ENCODE assay signal across 28 cellular contexts in the genomic region with DNA sequence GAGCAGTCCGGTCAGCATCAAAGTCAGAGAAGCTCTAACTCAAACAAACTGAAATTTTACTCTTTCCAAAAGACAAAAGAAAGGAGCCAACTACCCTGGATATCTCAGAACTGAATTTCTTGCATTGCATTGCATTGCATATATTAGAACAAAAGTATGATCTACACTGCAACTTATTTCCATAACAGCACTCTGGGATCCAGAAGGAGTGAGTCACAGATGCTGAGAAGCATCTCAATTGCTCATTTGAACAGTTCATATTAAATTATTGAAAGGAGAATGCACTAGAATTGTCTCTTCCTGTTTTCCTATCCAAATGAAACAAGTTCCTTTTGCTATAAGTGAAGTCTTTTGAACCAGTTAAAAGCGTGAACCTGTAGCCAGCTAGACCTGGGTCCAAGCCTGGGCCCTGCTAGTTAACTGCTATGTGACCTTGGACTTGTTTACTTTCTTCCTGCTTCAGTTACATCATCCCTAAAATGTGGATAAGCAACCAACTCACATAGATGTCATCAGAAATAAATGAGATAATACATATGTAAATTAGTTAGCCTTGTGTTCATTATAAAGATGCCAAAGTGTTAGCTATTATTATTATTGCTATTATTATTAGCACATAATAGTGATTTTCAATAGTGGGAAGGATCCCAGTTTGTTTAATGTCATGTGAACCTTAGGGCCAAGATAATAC.
DNase-seq lines count a peak whose midpoint lies in the region; ATAC-seq and TF ChIP-seq lines count a peak whose summit lies in the region.
"Had no signal": no experiment of that assay in that cellular context is flagged by ENCODE, and none has a peak within 500 bp of the region (broad histone marks: within the 10 kb centered on the region; RNA-seq: fewer than 3 reads in every experiment).

No MANE protein-coding gene starts in this region.

- TF ChIP-seq CTCF in choroid plexus epithelial cell (conservative IDR thresholded peaks at IDR 0.05; ENCODE audit: low read depth, low read length) (no peak), right atrium auricular region (IDR thresholded peaks at IDR 0.05) (no peak)

- H3K4me3 ChIP-seq in choroid plexus epithelial cell (ENCODE audit: low read depth, low read length) (no peak overlapping the region), right atrium auricular region (no peak overlapping the region)
- H3K4me3 ChIP-seq: SJCRH30, spleen, uterus had no signal

- H3K27ac Mint-ChIP-seq in immature natural killer cell: no peak overlapping the region
- H3K27ac Mint-ChIP-seq: activated CD4-positive, alpha-beta memory T cell treated with anti-CD3 and anti-CD28 coated beads for 36 hours; activated naive CD8-positive, alpha-beta T cell treated with anti-CD3 and anti-CD28 coated beads, Interleukin-2, amount 50 U/mL, for 24 hours; B cell; CD4-positive, alpha-beta memory T cell; H9; mesothelial cell of epicardium; stimulated activated naive CD8-positive, alpha-beta T cell treated with anti-CD3 and anti-CD28 coated beads, Interleukin-15, Interleukin-2, amounts not matched to agents 100 ng/mL and 50 ng/mL, for 24 hours; T-cell had no signal

- H3K9me3 Mint-ChIP-seq in immature natural killer cell: peaks cover 0 to 3% (median 0%) of the 10 kb centered on the region in 6 donors
- H3K9me3 Mint-ChIP-seq: activated CD4-positive, alpha-beta memory T cell treated with anti-CD3 and anti-CD28 coated beads for 36 hours; activated naive CD8-positive, alpha-beta T cell treated with anti-CD3 and anti-CD28 coated beads, Interleukin-2, amount 50 U/mL, for 24 hours; H9; mesothelial cell of epicardium; stimulated activated naive CD8-positive, alpha-beta T cell treated with anti-CD3 and anti-CD28 coated beads, Interleukin-15, Interleukin-2, amounts not matched to agents 100 ng/mL and 50 ng/mL, for 24 hours; T-cell had no signal

- no peaks in the 10 kb centered on the region for H3K4me1 ChIP-seq in right atrium auricular region
- H3K4me1 ChIP-seq: spleen, uterus had no signal

- H3K27me3 ChIP-seq in right atrium auricular region: no peaks in the 10 kb centered on the region
- H3K27me3 ChIP-seq: SJCRH30, spleen, uterus had no signal

- H3K36me3 Mint-ChIP-seq in immature natural killer cell: no peaks in the 10 kb centered on the region
- H3K36me3 Mint-ChIP-seq: activated CD4-positive, alpha-beta memory T cell treated with anti-CD3 and anti-CD28 coated beads for 36 hours; CD4-positive, alpha-beta memory T cell; mesothelial cell of epicardium; T-cell had no signal

- no peaks in the 10 kb centered on the region for H3K9me3 ChIP-seq in right atrium auricular region
- H3K9me3 ChIP-seq: SJCRH30, spleen, uterus had no signal

- peaks cover 0 to 2% (median 0%) of the 10 kb centered on the region in 3 donors for H3K27me3 Mint-ChIP-seq in immature natural killer cell (ENCODE audit: low read depth in 3 of 3)
- H3K27me3 Mint-ChIP-seq: B cell; brain; stimulated activated naive CD8-positive, alpha-beta T cell treated with anti-CD3 and anti-CD28 coated beads, Interleukin-15, Interleukin-2, amounts not matched to agents 100 ng/mL and 50 ng/mL, for 24 hours had no signal

- DNase-seq in AG20443 (ENCODE audit: low spot score): peak; percentile 40
- DNase-seq in LHCN-M2 (ENCODE audit: low read depth): peak; percentile 22
- peak; percentile 26 for DNase-seq in choroid plexus epithelial cell (ENCODE audit: low read depth)
- DNase-seq in iris pigment epithelial cell (ENCODE audit: low read depth): peak; percentile 30
- no peak for DNase-seq in right atrium auricular region (ENCODE audit: low spot score)
- no peak for DNase-seq in immature natural killer cell
- no peak for DNase-seq in KBM-7
- DNase-seq: activated CD4-positive, alpha-beta memory T cell treated with anti-CD3 and anti-CD28 coated beads for 36 hours; activated CD4-positive, CD25-positive, alpha-beta regulatory T cell treated with anti-CD3 and anti-CD28 coated beads, Interleukin-2, amount 50 U/mL, for 72 hours; activated naive CD4-positive, alpha-beta T cell; activated naive CD8-positive, alpha-beta T cell treated with anti-CD3 and anti-CD28 coated beads, Interleukin-2, amount 50 U/mL, for 24 hours; CD4-positive, alpha-beta memory T cell; H9; head of caudate nucleus; NCI-H446; NCI-H774; right cardiac atrium; spleen; stimulated activated CD4-positive, alpha-beta T cell treated with anti-CD3 and anti-CD28 coated beads, Interleukin-2, amount 100 ng/mL, for 24 hours; stimulated activated CD8-positive, alpha-beta memory T cell treated with anti-CD3 and anti-CD28 coated beads, Interleukin-4, amount 100 ng/mL, for 48 hours; T-cell; uterus had no signal

- in situ Hi-C loops in KBM-7 (cut with MboI; ENCODE audit: low pct_unique_long_range_greater_than_20kb, low sequenced_read_pairs): no loop called here

- H3K4me1 Mint-ChIP-seq in immature natural killer cell: peaks cover 0 to 3% of the 10 kb centered on the region in 2 donors
- H3K4me1 Mint-ChIP-seq: B cell; CD4-positive, alpha-beta memory T cell had no signal

- no peak for ATAC-seq in HG02610 (IDR thresholded peaks at IDR 0.05; ENCODE audit: unreplicated experiment)
- ATAC-seq: activated naive CD8-positive, alpha-beta T cell treated with anti-CD3 and anti-CD28 coated beads, Interleukin-2, amount 50 U/mL, for 24 hours; right cardiac atrium; T-cell had no signal

- H3K4me3 Mint-ChIP-seq in immature natural killer cell: no peak overlapping the region
- H3K4me3 Mint-ChIP-seq: activated CD4-positive, alpha-beta memory T cell treated with anti-CD3 and anti-CD28 coated beads for 36 hours; activated naive CD8-positive, alpha-beta T cell treated with anti-CD3 and anti-CD28 coated beads, Interleukin-2, amount 50 U/mL, for 24 hours; B cell; brain; CD4-positive, alpha-beta memory T cell; H9; mesothelial cell of epicardium; stimulated activated naive CD8-positive, alpha-beta T cell treated with anti-CD3 and anti-CD28 coated beads, Interleukin-15, Interleukin-2, amounts not matched to agents 100 ng/mL and 50 ng/mL, for 24 hours; T-cell had no signal

- H3K27ac ChIP-seq in right atrium auricular region: no peak overlapping the region
- H3K27ac ChIP-seq: SJCRH30, spleen, uterus had no signal

- H3K36me3 ChIP-seq in right atrium auricular region: no peaks in the 10 kb centered on the region
- H3K36me3 ChIP-seq: SJCRH30, spleen, uterus had no signal

Comparison
In these comparisons a context has a peak if more than half of its experiments do, and no peak if none do; other contexts are left out.
1. DNase-seq: peak in AG20443 (single experiment), LHCN-M2 (single experiment), choroid plexus epithelial cell (single experiment) and iris pigment epithelial cell (single experiment); none in right atrium auricular region (single experiment), immature natural killer cell (0 of 3) and KBM-7 (single experiment).